Comparison of ENCODE assay signal across 1 cellular context in the genomic region with DNA sequence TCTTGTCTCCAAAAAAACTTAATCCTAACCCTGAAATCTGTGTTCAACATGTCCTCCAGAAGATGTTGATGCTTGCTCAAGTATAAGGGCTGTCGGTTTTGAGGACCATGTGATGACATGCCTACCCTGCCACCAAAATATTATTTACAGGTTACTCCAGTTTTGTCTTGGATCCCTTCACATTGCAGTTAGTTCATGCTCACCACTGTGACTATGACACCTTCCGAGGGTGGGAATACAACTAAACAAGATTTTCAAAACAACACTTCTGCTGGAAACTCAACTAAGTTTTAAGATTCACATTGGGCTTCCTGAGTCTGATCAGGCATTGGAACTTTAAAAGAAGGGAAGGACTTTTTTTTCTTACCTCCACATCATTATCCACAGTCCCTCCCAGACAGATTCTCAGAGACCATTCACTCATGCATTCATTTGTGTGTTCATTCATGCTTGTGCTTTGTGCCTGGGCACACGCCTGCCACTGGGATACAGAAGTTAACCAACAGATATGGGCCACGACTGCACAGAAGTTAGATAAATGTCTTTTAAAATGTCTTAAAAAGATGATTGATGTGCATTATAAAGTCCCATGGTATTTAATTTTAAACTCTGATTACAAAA.
TF ChIP-seq lines count a peak whose summit lies in the region.

No MANE protein-coding gene starts in this region.

TF ChIP-seq in HCT116, 20 proteins besides CTCF, POLR2A, EP300 and RAD21:
- TF ChIP-seq ZNF274 (IDR thresholded peaks at IDR 0.05; ENCODE audit: low read depth, low read length) (no peak), EGR1 (IDR thresholded peaks at IDR 0.05; ENCODE audit: low read depth) (no peak), EZH2 (IDR thresholded peaks at IDR 0.05) (no peak), CEBPB (IDR thresholded peaks at IDR 0.05; ENCODE audit: low read depth) (no peak), SRF (IDR thresholded peaks at IDR 0.05; ENCODE audit: low read depth) (no peak; the same call in 1 of the 2 replicates), YY1 (IDR thresholded peaks at IDR 0.05; ENCODE audit: extremely low read depth, insufficient replicate concordance, low read depth, low read length) (no peak), POLR2AphosphoS5 (IDR thresholded peaks at IDR 0.05; ENCODE audit: low read depth, low read length) (no peak), ZFX (IDR thresholded peaks at IDR 0.05) (no peak), CBX3 (IDR thresholded peaks at IDR 0.05; ENCODE audit: low read depth) (no peak; the same call in 1 of the 2 replicates), SP1 (IDR thresholded peaks at IDR 0.05; ENCODE audit: low read depth) (no peak)
